In genomic region chr17:76139801-76140660, GRCh38 we compare ENCODE assay signal across 9 cellular contexts. TPM values are rescaled to one million over a fixed set of nuclear protein-coding genes. Genes with fewer than 3 reads are reported as not detected.
DNase-seq lines count a peak whose midpoint lies in the region; ATAC-seq and TF ChIP-seq lines count a peak whose summit lies in the region.
"Had no signal": no experiment of that assay in that cellular context is flagged by ENCODE, and none has a peak within 500 bp of the region (broad histone marks: within the 10 kb centered on the region; RNA-seq: fewer than 3 reads in every experiment).

No MANE protein-coding gene starts in this region.

- intact Hi-C loops in esophagus squamous epithelium (cut with DNase I): no loop called here
- intact Hi-C loops in spleen (cut with DNase I; ENCODE audit: low total_unique reads): no loop called here

- H3K27me3 ChIP-seq in esophagus squamous epithelium (peaks cover 8 to 69% (median 13%) of the 10 kb centered on the region in 4 donors), spleen (replicated peaks in 1 of 7) (peaks cover 5 to 71% (median 34%) of the 10 kb centered on the region in 7 donors)

- ATAC-seq in activated CD4-positive, CD25-positive, alpha-beta regulatory T cell treated with anti-CD3 and anti-CD28 coated beads, Interleukin-2, amount 50 U/mL, for 24 hours: peak; percentile 44 to 46
- ATAC-seq in HG03196 (IDR thresholded peaks at IDR 0.05; ENCODE audit: unreplicated experiment): no peak
- no peak for ATAC-seq in GM19397 (IDR thresholded peaks at IDR 0.05; ENCODE audit: unreplicated experiment)

- WGBS in esophagus squamous epithelium, 2 donors: 30 to 80% methylated on average over 3 to 15 of the region's 78 CpGs
- 17 to 23% (median 19%) methylated on average over 34 to 78 of the region's 78 CpGs for WGBS in spleen, 5 donors

- H3K36me3 ChIP-seq in esophagus squamous epithelium (no peaks in the 10 kb centered on the region), spleen (no peaks in the 10 kb centered on the region)

- no peaks in the 10 kb centered on the region for H3K9me3 ChIP-seq in esophagus squamous epithelium
- no peaks in the 10 kb centered on the region for H3K9me3 ChIP-seq in spleen

- H3K4me1 ChIP-seq in esophagus squamous epithelium: peaks cover 13 to 67% (median 19%) of the 10 kb centered on the region in 3 donors
- peaks cover 29 to 64% (median 51%) of the 10 kb centered on the region in 6 donors for H3K4me1 ChIP-seq in spleen

- no peak for TF ChIP-seq POLR2A in esophagus squamous epithelium (IDR thresholded peaks at IDR 0.05)
- TF ChIP-seq POLR2A in spleen (IDR thresholded peaks at IDR 0.05): no peak

- TF ChIP-seq CTCF in GM12865 (IDR thresholded peaks at IDR 0.05; ENCODE audit: insufficient read depth, low read depth, low read length, missing control alignments) (peak; percentile 23), esophagus squamous epithelium (IDR thresholded peaks at IDR 0.05) (no peak), spleen (IDR thresholded peaks at IDR 0.05 in 8 of 11, conservative IDR thresholded peaks at IDR 0.05 in 3 of 11) (peak in 3 of 11 experiments; percentile 6 to 42 (median 30))

- H3K4me3 ChIP-seq in GM12865 (ENCODE audit: low read depth, low read length) (no peak overlapping the region; the same call in 1 of the 2 replicates), esophagus squamous epithelium (peak overlapping the region in 3 of 4 donors; percentile 4 to 51 (median 48)), spleen (peak overlapping the region in 6 of 8 donors; percentile 1 to 68 (median 38))

- DNase-seq in GM12865 (ENCODE audit: low read depth): peak; percentile 29
- DNase-seq in esophagus squamous epithelium (lab: John Stamatoyannopoulos, UW): no peak
- DNase-seq in spleen: peak; percentile 83
- DNase-seq in GM03348 (ENCODE audit: low spot score): no peak
- DNase-seq in cerebellar cortex (ENCODE audit: low spot score): no peak

- H3K27ac ChIP-seq in esophagus squamous epithelium (no peak overlapping the region), spleen (no peak overlapping the region)

RNA-seq across cellular contexts. Expression of gene FOXJ1, which starts 1.0 kb away (rescaled TPM):
- under 1 TPM in 2 of 4 donors, not detected in 2; 0.19 to 0.57 TPM for total RNA-seq in esophagus squamous epithelium
- under 1 TPM in 1 of 7 donors, not detected in 6; 0.13 TPM for total RNA-seq in spleen
- under 1 TPM in 1 of 3 donors, not detected in 2; 0.05 TPM for polyA plus RNA-seq in spleen
- total RNA-seq: myocyte had no signal

RNA-seq across cellular contexts. Expression of gene EXOC7, which starts 36.4 kb away (rescaled TPM):
- total RNA-seq in esophagus squamous epithelium: 10 to 100 TPM; 70.3 to 84.5 (median 74.4) TPM
- total RNA-seq in spleen: 100 to 1,000 TPM in 4 of 7 donors, 10 to 100 TPM in 3; 64.5 to 128 (median 104) TPM
- 10 to 100 TPM; 26.2 to 51.5 (median 35.0) TPM for polyA plus RNA-seq in spleen

Comparison
In these comparisons a context has a peak if more than half of its experiments do, and no peak if none do; other contexts are left out.
1. DNase-seq: peak in GM12865 (single experiment) and spleen (single experiment); none in esophagus squamous epithelium (single experiment), GM03348 (single experiment) and cerebellar cortex (single experiment).
2. ATAC-seq: peak in activated CD4-positive, CD25-positive, alpha-beta regulatory T cell treated with anti-CD3 and anti-CD28 coated beads, Interleukin-2, amount 50 U/mL, for 24 hours (2 of 2); none in HG03196 (single experiment) and GM19397 (single experiment).